In genomic region chr7:139775829-139776266, GRCh38 we compare ENCODE assay signal across 8 cellular contexts. TPM values are rescaled to one million over a fixed set of nuclear protein-coding genes. Genes with fewer than 3 reads are reported as not detected.
A peak's percentile ranks its signal among the peaks of the same experiment; 100 is the strongest.
DNase-seq lines count a peak whose midpoint lies in the region; FAIRE-seq and TF ChIP-seq lines count a peak whose summit lies in the region.

No MANE protein-coding gene starts in this region.

- peak; percentile 68 for TF ChIP-seq CTCF in GM13977 (IDR thresholded peaks at IDR 0.05; ENCODE audit: extremely low read depth, insufficient read depth, missing control alignments)
- peak; percentile 85 for TF ChIP-seq CTCF in RWPE1 (conservative IDR thresholded peaks at IDR 0.05; ENCODE audit: low read depth)

- H3K27ac ChIP-seq in RWPE1 = peak overlapping the region; percentile 47

- CTCF ChIA-PET in RWPE1 (lab: Yijun Ruan, JAX) = no interaction called here

- in situ Hi-C loops in GM13977 (cut with MboI; ENCODE audit: low pct_unique_long_range_greater_than_20kb, low sequenced_read_pairs, unreplicated experiment) = no loop called here

- POLR2A ChIA-PET in RWPE1 (lab: Yijun Ruan, JAX; ENCODE audit: low non-redundant PET) = no interaction called here

- DNase-seq in GM13977 (ENCODE audit: low spot score) (peak; percentile 79), KG1 (lab: John Stamatoyannopoulos, UW) (peak; percentile 15), RWPE1 (ENCODE audit: low spot score) (peak; percentile 61), germinal center (ENCODE audit: low spot score) (peak; percentile 66), non-pigmented ciliary epithelial cell (ENCODE audit: low read depth) (peak; percentile 66), ureter (ENCODE audit: low spot score) (peak; percentile 64)
- DNase-seq in activated naive CD4-positive, alpha-beta T cell treated with anti-CD3 and anti-CD28 coated beads, Interleukin-2, amount 50 U/mL, for 16 hours = peak; percentile 62

- peak; percentile 97 for FAIRE-seq in A204.1 (lab: Jason Lieb, UNC)

RNA-seq across cellular contexts. Expression of gene HIPK2, which starts 1.9 kb away (rescaled TPM):
- 48.2 TPM for total RNA-seq in ureter

RNA-seq across cellular contexts. Expression of gene TBXAS1, which starts 53.2 kb away (rescaled TPM):
- 13.0 TPM for total RNA-seq in ureter

Comparison
In these comparisons a context has a peak if more than half of its experiments do, and no peak if none do; other contexts are left out.
1. Peak in every context shown above with its lines: DNase-seq and H3K27ac ChIP-seq.
2. DNase-seq: peak in every context shown above with its lines; median percentile 79 in GM13977; 66 in germinal center; 66 in non-pigmented ciliary epithelial cell; 64 in ureter; 62 in activated naive CD4-positive, alpha-beta T cell treated with anti-CD3 and anti-CD28 coated beads, Interleukin-2, amount 50 U/mL, for 16 hours; 61 in RWPE1; 15 in KG1.